Comparison of ENCODE assay signal across 8 cellular contexts in genomic region chr20:41617931-41618806, GRCh38. TPM values are rescaled to one million over a fixed set of nuclear protein-coding genes. Genes with fewer than 3 reads are reported as not detected.
DNase-seq lines count a peak whose midpoint lies in the region; ATAC-seq and TF ChIP-seq lines count a peak whose summit lies in the region.

Gene CHD6 (minus strand): TSS chr20:41618377. CDS start chr20:41551337, 67,040 bp downstream.

- no peaks in the 10 kb centered on the region for H3K9me3 Mint-ChIP-seq in activated naive CD8-positive, alpha-beta T cell (ENCODE audit: low read depth)

- H3K36me3 Mint-ChIP-seq in activated naive CD8-positive, alpha-beta T cell: no peaks in the 10 kb centered on the region

- DNase-seq in NCI-H1105 (lab: John Stamatoyannopoulos, UW): peak; percentile 99
- DNase-seq in SKM-1 treated with dmso at 0.1 percent for 144 hours (lab: John Stamatoyannopoulos, UW; ENCODE audit: unreplicated experiment): peak; percentile 92
- peak; percentile 99 for DNase-seq in Right ventricle myocardium inferior (ENCODE audit: missing footprints)
- DNase-seq in ovary: peak; percentile 100
- DNase-seq in thyroid gland: peak; percentile 100

- no peak for TF ChIP-seq EP300 in ovary (IDR thresholded peaks at IDR 0.05)

- H3K36me3 ChIP-seq in ovary: no peaks in the 10 kb centered on the region
- no peaks in the 10 kb centered on the region for H3K36me3 ChIP-seq in thyroid gland

- no peaks in the 10 kb centered on the region for H3K27me3 Mint-ChIP-seq in activated naive CD8-positive, alpha-beta T cell

- no peak for TF ChIP-seq CTCF in ovary (IDR thresholded peaks at IDR 0.05)
- TF ChIP-seq CTCF in thyroid gland (IDR thresholded peaks at IDR 0.05): no peak

- H3K27ac ChIP-seq in ovary: peak within 1 kb of the TSS; percentile 63 to 89
- peak within 1 kb of the TSS; percentile 29 to 79 (median 54) for H3K27ac ChIP-seq in thyroid gland

- H3K4me3 Mint-ChIP-seq in activated naive CD8-positive, alpha-beta T cell: peak within 1 kb of the TSS; percentile 94

- TF ChIP-seq POLR2A in ovary (IDR thresholded peaks at IDR 0.05) (no peak), thyroid gland (IDR thresholded peaks at IDR 0.05) (peak in 1 of 2 donors; percentile 83)

- ATAC-seq in HG02623 (IDR thresholded peaks at IDR 0.05; ENCODE audit: unreplicated experiment) (peak; percentile 97), Right ventricle myocardium inferior (peak; percentile 99)

- H3K9me3 ChIP-seq in ovary (no peaks in the 10 kb centered on the region), thyroid gland (no peaks in the 10 kb centered on the region)

- H3K4me1 ChIP-seq in ovary (ENCODE audit: insufficient read depth) (peaks cover 4% of the 10 kb centered on the region), thyroid gland (peaks cover 26 to 37% of the 10 kb centered on the region in 2 donors)

- peaks cover 45% of the 10 kb centered on the region for H3K4me1 Mint-ChIP-seq in activated naive CD8-positive, alpha-beta T cell (ENCODE audit: low read depth)

- intact Hi-C loops in Right ventricle myocardium inferior (cut with DNase I) (loop anchor here (2.0 to 5.0 kb wide), 4 partner anchors 75 to 276 kb away; partner anchors contain the start of gene LPIN3), ovary (cut with DNase I) (loop anchor here in 1 of 4 donors (5.0 kb wide), 1 partner anchor 91 kb away; no protein-coding TSS in a partner anchor), thyroid gland (cut with DNase I) (loop anchor here (10.0 kb wide), 1 partner anchor 933 kb away; the partner anchor contains the start of gene MAFB)

- H3K4me3 ChIP-seq in GM08714 (ENCODE audit: low read length) (peak within 1 kb of the TSS; percentile 82), ovary (peak within 1 kb of the TSS; percentile 62), thyroid gland (replicated peaks in 1 of 3) (peak within 1 kb of the TSS; percentile 15 to 74 (median 66))

- H3K27me3 ChIP-seq in ovary (no peaks in the 10 kb centered on the region), thyroid gland (no peaks in the 10 kb centered on the region)

- peak within 1 kb of the TSS; percentile 89 for H3K27ac Mint-ChIP-seq in activated naive CD8-positive, alpha-beta T cell

- 0 to 1% (median 1%) methylated on average over 35 to 98 of the region's 98 CpGs for WGBS in ovary, 3 donors
- WGBS in thyroid gland, 2 donors: 0 to 1% methylated on average over 18 to 22 of the region's 98 CpGs

RNA-seq across cellular contexts. Expression of gene CHD6, which starts in this region (rescaled TPM):
- total RNA-seq in Right ventricle myocardium inferior (33.0 TPM), ovary (10 to 100 TPM; 35.8 to 82.4 (median 60.5) TPM), thyroid gland (100 to 1,000 TPM in 1 of 4 donors, 10 to 100 TPM in 3; 58.0 to 104 (median 81.6) TPM)
- 10 to 100 TPM; 12.1 to 27.7 TPM for polyA plus RNA-seq in ovary

Comparison
In these comparisons a context has a peak if more than half of its experiments do, and no peak if none do; other contexts are left out.
1. Peak in every context shown above with its lines: DNase-seq, ATAC-seq, H3K4me3 ChIP-seq and H3K27ac ChIP-seq.